24 cellular contexts compared by ENCODE assay signal in the genomic region with DNA sequence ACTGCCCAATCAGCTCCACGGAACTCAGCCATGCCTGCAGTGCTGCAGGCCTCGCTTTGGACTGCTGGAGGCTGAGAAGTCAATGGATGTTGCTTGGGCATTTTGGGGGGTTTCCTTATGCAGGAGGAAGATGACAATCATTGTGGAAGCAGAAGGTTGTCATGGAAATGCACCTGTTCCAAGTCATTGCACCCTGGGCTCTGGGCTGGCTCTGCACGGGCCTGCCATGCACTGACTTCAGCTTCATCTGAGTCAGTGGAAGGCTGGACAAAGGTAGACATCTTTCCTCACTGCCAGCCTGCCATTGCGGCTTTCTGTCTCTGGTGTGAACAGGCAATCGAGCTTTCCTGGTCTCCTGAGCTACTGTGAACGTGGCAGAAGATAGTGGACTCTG.
"Had no signal": no experiment of that assay in that cellular context is flagged by ENCODE, and none has a peak within 500 bp of the region (broad histone marks: within the 10 kb centered on the region; RNA-seq: fewer than 3 reads in every experiment).

No MANE protein-coding gene starts in this region.

- H3K4me1 Mint-ChIP-seq: activated T-helper 17 cell treated with anti-CD3 and anti-CD28 coated beads, Interleukin-2, amount 50 U/mL, for 72 hours had no signal

- H3K27ac ChIP-seq: body of pancreas, dorsolateral prefrontal cortex, epithelial cell of prostate, testis had no signal

- H3K36me3 Mint-ChIP-seq: activated CD8-positive, alpha-beta memory T cell treated with anti-CD3 and anti-CD28 coated beads, Interleukin-2, amount 10 ng/mL, durations not matched to agents 7 days and 5 days; activated naive CD8-positive, alpha-beta T cell treated with anti-CD3 and anti-CD28 coated beads, Interleukin-2, amount 10 ng/mL, durations not matched to agents 7 days and 5 days; WTC11 had no signal

- H3K27me3 ChIP-seq: body of pancreas, dorsolateral prefrontal cortex, testis, upper lobe of left lung had no signal

- H3K4me1 ChIP-seq: body of pancreas, testis had no signal

- H3K36me3 ChIP-seq: upper lobe of left lung had no signal

- H3K27ac Mint-ChIP-seq: activated CD4-positive, alpha-beta T cell treated with anti-CD3 and anti-CD28 coated beads for 36 hours; activated T-helper 17 cell treated with anti-CD3 and anti-CD28 coated beads, Interleukin-2, amount 50 U/mL, for 72 hours; endodermal cell; naive thymus-derived CD4-positive, alpha-beta T cell; progenitor cell of endocrine pancreas; T-helper 2 cell treated with Interferon-gamma antibody and Interleukin-4, amounts not matched to agents 5 μg/mL and 100 μg/mL, for 36 hours; WTC11 had no signal

- H3K4me3 ChIP-seq: body of pancreas, dorsolateral prefrontal cortex, testis, upper lobe of left lung had no signal

- H3K9me3 ChIP-seq: body of pancreas, testis, upper lobe of left lung had no signal

- DNase-seq: activated CD4-positive, alpha-beta T cell treated with anti-CD3 and anti-CD28 coated beads for 36 hours; activated CD4-positive, alpha-beta T cell treated with anti-CD3 and anti-CD28 coated beads, Interleukin-2, amount 50 U/mL, for 48 hours; activated naive CD4-positive, alpha-beta T cell; activated naive CD8-positive, alpha-beta T cell treated with anti-CD3 and anti-CD28 coated beads, Interleukin-2, amount 10 ng/mL, durations not matched to agents 7 days and 5 days; amygdala; caudate nucleus; dorsolateral prefrontal cortex; endodermal cell; head of caudate nucleus; kidney glomerular epithelial cell; mesenchymal stem cell; naive thymus-derived CD4-positive, alpha-beta T cell; occipital lobe; right cardiac atrium; stimulated activated naive CD8-positive, alpha-beta T cell treated with anti-CD3 and anti-CD28 coated beads, Interleukin-15, amount 100 ng/mL, for 72 hours; testis had no signal

- H3K4me3 Mint-ChIP-seq: activated CD4-positive, alpha-beta T cell treated with anti-CD3 and anti-CD28 coated beads for 36 hours; activated CD8-positive, alpha-beta memory T cell treated with anti-CD3 and anti-CD28 coated beads, Interleukin-2, amount 10 ng/mL, durations not matched to agents 7 days and 5 days; activated T-helper 17 cell treated with anti-CD3 and anti-CD28 coated beads, Interleukin-2, amount 50 U/mL, for 72 hours; endodermal cell; stimulated activated naive CD8-positive, alpha-beta T cell treated with anti-CD3 and anti-CD28 coated beads, Interleukin-15, amount 100 ng/mL, for 72 hours; WTC11 had no signal

- ATAC-seq: activated CD4-positive, alpha-beta T cell treated with anti-CD3 and anti-CD28 coated beads for 36 hours; activated T-helper 17 cell treated with anti-CD3 and anti-CD28 coated beads, Interleukin-2, amount 50 U/mL, for 72 hours; body of pancreas; right cardiac atrium; WTC11 had no signal
